In the genomic region with DNA sequence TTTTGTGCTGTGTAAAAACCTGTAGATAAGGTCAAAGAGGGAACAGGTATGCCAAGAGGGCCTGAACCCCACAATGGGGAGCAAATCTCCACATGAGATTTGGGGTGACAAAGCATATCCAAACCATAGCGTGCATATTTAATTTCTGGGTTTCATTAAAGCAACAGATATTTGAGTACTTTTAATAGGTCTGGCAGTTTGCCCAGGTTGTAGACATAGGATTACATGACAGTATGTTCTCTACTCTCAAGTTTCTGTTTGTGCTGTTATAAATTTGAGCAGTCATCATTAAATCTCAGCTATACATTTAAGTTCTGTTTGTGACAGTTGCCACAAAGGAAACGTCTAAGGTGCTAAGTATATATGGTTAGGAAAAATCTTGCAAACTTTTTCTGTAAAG, we compare ENCODE assay signal across 15 cellular contexts.
A peak's percentile ranks its signal among the peaks of the same experiment; 100 is the strongest.
DNase-seq lines count a peak whose midpoint lies in the region; ATAC-seq and TF ChIP-seq lines count a peak whose summit lies in the region.
"Had no signal": no experiment of that assay in that cellular context is flagged by ENCODE, and none has a peak within 500 bp of the region (broad histone marks: within the 10 kb centered on the region; RNA-seq: fewer than 3 reads in every experiment).

No MANE protein-coding gene starts in this region.

- no peaks in the 10 kb centered on the region for H3K4me1 Mint-ChIP-seq in Calu3 (ENCODE audit: low read depth, unreplicated experiment)

- CTCF ChIA-PET in Calu3 (lab: Charles Lee) = no interaction called here

- intact Hi-C loops in Calu3 (cut with micrococcal nuclease; ENCODE audit: unreplicated experiment) = no loop called here

- H3K27ac Mint-ChIP-seq in Calu3 (ENCODE audit: unreplicated experiment) = no peak overlapping the region
- H3K27ac Mint-ChIP-seq: activated naive CD4-positive, alpha-beta T cell treated with anti-CD3 and anti-CD28 coated beads for 36 hours had no signal

- peak; percentile 66 for DNase-seq in COLO668 (lab: John Stamatoyannopoulos, UW; ENCODE audit: unreplicated experiment)
- peak; percentile 41 for DNase-seq in G401 (ENCODE audit: low spot score)
- DNase-seq in NCI-H2081 (lab: John Stamatoyannopoulos, UW) = peak; percentile 55 to 83
- peak; percentile 96 for DNase-seq in NCI-H748 treated with DMSO at 0.1 percent for 48 hours (lab: John Stamatoyannopoulos, UW)
- no peak for DNase-seq in Calu3
- no peak for DNase-seq in SK-N-DZ (ENCODE audit: low spot score)
- DNase-seq in putamen (ENCODE audit: low spot score) = no peak
- DNase-seq: activated CD4-positive, alpha-beta T cell treated with anti-CD3 and anti-CD28 coated beads for 48 hours; activated naive CD4-positive, alpha-beta T cell treated with anti-CD3 and anti-CD28 coated beads for 36 hours; activated T-cell treated with anti-CD3 and anti-CD28 coated beads, Interleukin-2, amount 50 U/mL, for 48 hours; dermis blood vessel endothelial cell; NCI-H69; substantia nigra had no signal

- ATAC-seq in HG03159 (IDR thresholded peaks at IDR 0.05; ENCODE audit: unreplicated experiment) = no peak
- ATAC-seq: GM12878 had no signal

- peaks cover 3% of the 10 kb centered on the region for H3K9me3 Mint-ChIP-seq in Calu3 (ENCODE audit: low read depth, unreplicated experiment)

- in situ Hi-C loops in G401 (cut with HindIII; ENCODE audit: low sequenced_read_pairs) = no loop called here

- peaks cover 37% of the 10 kb centered on the region for H3K27me3 Mint-ChIP-seq in Calu3 (ENCODE audit: unreplicated experiment)

- no TSS peak for BruUV-seq in Calu3 (replicated peaks; lab: Mats Ljungman, UMichigan)

- no peak overlapping the region for H3K4me3 Mint-ChIP-seq in Calu3 (ENCODE audit: low read depth, unreplicated experiment)
- H3K4me3 Mint-ChIP-seq: activated naive CD4-positive, alpha-beta T cell treated with anti-CD3 and anti-CD28 coated beads for 36 hours had no signal

- H3K36me3 Mint-ChIP-seq in Calu3 (ENCODE audit: insufficient read depth, unreplicated experiment) = no peaks in the 10 kb centered on the region

- TF ChIP-seq CTCF in Calu3 (IDR thresholded peaks at IDR 0.05; ENCODE audit: unreplicated experiment) = no peak

Comparison
In these comparisons a context has a peak if more than half of its experiments do, and no peak if none do; other contexts are left out.
1. DNase-seq: peak in COLO668 (single experiment), G401 (single experiment), NCI-H2081 (2 of 2) and NCI-H748 treated with DMSO at 0.1 percent for 48 hours (single experiment); none in Calu3 (single experiment), SK-N-DZ (single experiment) and putamen (single experiment).